10 cellular contexts compared by ENCODE assay signal in genomic region chr1:173410794-173411236, GRCh38.
DNase-seq lines count a peak whose midpoint lies in the region; ATAC-seq and TF ChIP-seq lines count a peak whose summit lies in the region.
"Had no signal": no experiment of that assay in that cellular context is flagged by ENCODE, and none has a peak within 500 bp of the region (broad histone marks: within the 10 kb centered on the region; RNA-seq: fewer than 3 reads in every experiment).

No MANE protein-coding gene starts in this region.

- H3K9me3 ChIP-seq in BLaER1 = no peaks in the 10 kb centered on the region
- no peaks in the 10 kb centered on the region for H3K9me3 ChIP-seq in Peyer's patch
- no peaks in the 10 kb centered on the region for H3K9me3 ChIP-seq in left ventricle myocardium inferior (replicated peaks)

- in situ Hi-C loops in GM18951 (cut with MboI; ENCODE audit: low sequenced_read_pairs, unreplicated experiment) = loop anchor here (25.0 kb wide), 1 partner anchor 199 kb away; the partner anchor contains the start of gene TNFSF4

- H4K20me1 ChIP-seq in BLaER1 = no peaks in the 10 kb centered on the region

- DNase-seq in Peyer's patch (peak in 2 of 3 donors; percentile 66 to 71), occipital lobe (lab: John Stamatoyannopoulos, UW) (no peak), left ventricle myocardium superior (no peak), left ventricle myocardium inferior (no peak), HUDEP-2 (lab: John Stamatoyannopoulos, UW; ENCODE audit: unreplicated experiment in 76 of 76) (no peak)
- DNase-seq: dermis blood vessel endothelial cell had no signal

- H3K36me3 ChIP-seq in BLaER1 = no peaks in the 10 kb centered on the region
- no peaks in the 10 kb centered on the region for H3K36me3 ChIP-seq in Peyer's patch
- no peaks in the 10 kb centered on the region for H3K36me3 ChIP-seq in left ventricle myocardium inferior

- H3K4me1 ChIP-seq in BLaER1 (peaks cover 65% of the 10 kb centered on the region), Peyer's patch (peaks cover 0 to 28% (median 12%) of the 10 kb centered on the region in 4 donors), left ventricle myocardium inferior (peaks cover 45% of the 10 kb centered on the region)

- H3K9ac ChIP-seq in BLaER1 = no peak overlapping the region

- TF ChIP-seq POLR2A in GM18951 (IDR thresholded peaks at IDR 0.05; ENCODE audit: extremely low read depth, insufficient read depth, insufficient read length) (peak; percentile 38), Peyer's patch (IDR thresholded peaks at IDR 0.05) (no peak)

- peak; percentile 62 for ATAC-seq in HG02798 (IDR thresholded peaks at IDR 0.05; ENCODE audit: poor library complexity, unreplicated experiment)
- no peak for ATAC-seq in left ventricle myocardium superior

- no peak for TF ChIP-seq CTCF in Peyer's patch (IDR thresholded peaks at IDR 0.05)
- no peak for TF ChIP-seq CTCF in left ventricle myocardium inferior (IDR thresholded peaks at IDR 0.05; ENCODE audit: borderline replicate concordance)

- H3K27ac ChIP-seq in BLaER1 (peak overlapping the region; percentile 27), Peyer's patch (peak overlapping the region in 3 of 4 donors; percentile 9 to 71 (median 16)), left ventricle myocardium inferior (replicated peaks) (no peak overlapping the region)
- H3K27ac ChIP-seq: HL-60 had no signal

- intact Hi-C loops in left ventricle myocardium superior (cut with micrococcal nuclease) (no loop called here), left ventricle myocardium inferior (cut with micrococcal nuclease) (no loop called here)

- H3K27me3 ChIP-seq in BLaER1 (no peaks in the 10 kb centered on the region), Peyer's patch (no peaks in the 10 kb centered on the region), left ventricle myocardium inferior (ENCODE audit: low read depth) (no peaks in the 10 kb centered on the region)

- H3K4me3 ChIP-seq in BLaER1 = no peak overlapping the region
- H3K4me3 ChIP-seq in Peyer's patch = no peak overlapping the region
- H3K4me3 ChIP-seq in left ventricle myocardium inferior = no peak overlapping the region

- H3K4me2 ChIP-seq in BLaER1 = peak overlapping the region; percentile 78

Comparison
In these comparisons a context has a peak if more than half of its experiments do, and no peak if none do; other contexts are left out.
1. DNase-seq: peak in Peyer's patch (2 of 3); none in occipital lobe (single experiment), left ventricle myocardium superior (single experiment), left ventricle myocardium inferior (single experiment) and HUDEP-2 (0 of 76).